ENCODE assay signal across 17 cellular contexts in genomic region chr7:77422500-77422899, GRCh38. TPM values are rescaled to one million over a fixed set of nuclear protein-coding genes. Genes with fewer than 3 reads are reported as not detected.
DNase-seq lines count a peak whose midpoint lies in the region; ATAC-seq and TF ChIP-seq lines count a peak whose summit lies in the region.
"Had no signal": no experiment of that assay in that cellular context is flagged by ENCODE, and none has a peak within 500 bp of the region (broad histone marks: within the 10 kb centered on the region; RNA-seq: fewer than 3 reads in every experiment).

No MANE protein-coding gene starts in this region.

- H3K4me2 ChIP-seq in PC-9 (peak overlapping the region; percentile 24), mesendoderm (ENCODE audit: low read length) (no peak overlapping the region)
- H3K4me2 ChIP-seq: A549 had no signal

- H3K4me1 Mint-ChIP-seq in activated CD4-positive, alpha-beta T cell treated with anti-CD3 and anti-CD28 coated beads, Interleukin-2, amount 10 ng/mL, durations not matched to agents 24 days and 14 days, result peaks cover 28% of the 10 kb centered on the region

- H3K27ac ChIP-seq in PC-9, result no peak overlapping the region
- no peak overlapping the region for H3K27ac ChIP-seq in mesendoderm (ENCODE audit: low read depth, low read length)
- H3K27ac ChIP-seq: 22Rv1, A549, C4-2B had no signal

- peak; percentile 38 for DNase-seq in activated CD4-positive, alpha-beta T cell treated with anti-CD3 and anti-CD28 coated beads, Interleukin-2, amount 10 ng/mL, durations not matched to agents 24 days and 14 days
- no peak for DNase-seq in activated CD4-positive, alpha-beta T cell treated with anti-CD3 and anti-CD28 coated beads, Interleukin-2, amount 50 U/mL, for 48 hours
- DNase-seq in PC-9 (no peak), mesendoderm (no peak), GDM1 (lab: John Stamatoyannopoulos, UW) (no peak), LoVo (ENCODE audit: low spot score) (no peak)
- DNase-seq: AML-193; Caco-2; CD4-positive, alpha-beta T cell; DMS153; DMS79 treated with DMSO at 0.1 percent for 48 hours had no signal

- H3K9me2 ChIP-seq in PC-9 (ENCODE audit: insufficient read depth), result no peaks in the 10 kb centered on the region

- H3K18ac ChIP-seq in mesendoderm (ENCODE audit: low read length), result no peak overlapping the region

- no peaks in the 10 kb centered on the region for H3K9me3 ChIP-seq in PC-9 (ENCODE audit: insufficient read depth, low read depth)
- H3K9me3 ChIP-seq: A549, Caco-2, HAP-1 had no signal

- H4K8ac ChIP-seq in mesendoderm (ENCODE audit: low read depth, low read length), result no peak overlapping the region

- H2AK5ac ChIP-seq in mesendoderm (ENCODE audit: low read length), result no peak overlapping the region

- H3K9ac ChIP-seq in mesendoderm (ENCODE audit: low read length), result no peak overlapping the region

- peak overlapping the region; percentile 43 for H3K4ac ChIP-seq in mesendoderm (ENCODE audit: low read depth, low read length)

- no peak overlapping the region for H3K23ac ChIP-seq in mesendoderm (ENCODE audit: low read length)

- H2BK5ac ChIP-seq in mesendoderm (ENCODE audit: low read length), result no peak overlapping the region

- intact Hi-C loops in activated CD4-positive, alpha-beta T cell treated with anti-CD3 and anti-CD28 coated beads, Interleukin-2, amount 10 ng/mL, durations not matched to agents 24 days and 14 days (cut with micrococcal nuclease), result no loop called here
- intact Hi-C loops in PC-9 (cut with micrococcal nuclease; ENCODE audit: unreplicated experiment), result no loop called here

- H3F3A ChIP-seq in PC-9 (ENCODE audit: insufficient read depth, low read depth), result peaks cover 27% of the 10 kb centered on the region

- peaks cover 50% of the 10 kb centered on the region for H3K4me1 ChIP-seq in PC-9 (replicated peaks; ENCODE audit: insufficient read depth)
- peaks cover 3% of the 10 kb centered on the region for H3K4me1 ChIP-seq in mesendoderm (ENCODE audit: control insufficient read depth, low read depth, low read length)

- peaks cover 9% of the 10 kb centered on the region for H3K27me3 Mint-ChIP-seq in activated CD4-positive, alpha-beta T cell treated with anti-CD3 and anti-CD28 coated beads, Interleukin-2, amount 10 ng/mL, durations not matched to agents 24 days and 14 days

- no peaks in the 10 kb centered on the region for H4K20me1 ChIP-seq in PC-9 (ENCODE audit: insufficient read depth)

- no peaks in the 10 kb centered on the region for H3K79me2 ChIP-seq in PC-9 (ENCODE audit: low read depth)
- H3K79me2 ChIP-seq in mesendoderm (ENCODE audit: control insufficient read depth, insufficient read depth, low read length), result no peaks in the 10 kb centered on the region

- no peak overlapping the region for H3K4me3 Mint-ChIP-seq in activated CD4-positive, alpha-beta T cell treated with anti-CD3 and anti-CD28 coated beads, Interleukin-2, amount 10 ng/mL, durations not matched to agents 24 days and 14 days
- H3K4me3 Mint-ChIP-seq: CD4-positive, alpha-beta T cell had no signal

- POLR2A ChIA-PET in PC-9 (lab: Charles Lee; ENCODE audit: unreplicated experiment), result no interaction called here

- H3K27me3 ChIP-seq in PC-9 (ENCODE audit: insufficient read depth, low read depth) (no peaks in the 10 kb centered on the region), mesendoderm (ENCODE audit: insufficient read depth, low read length, poor library complexity) (no peaks in the 10 kb centered on the region)

- H3K36me3 ChIP-seq in PC-9 (ENCODE audit: low read depth), result no peaks in the 10 kb centered on the region
- H3K36me3 ChIP-seq in mesendoderm (ENCODE audit: control insufficient read depth, insufficient read depth, low read length), result no peaks in the 10 kb centered on the region
- H3K36me3 ChIP-seq: HAP-1 had no signal

- no peaks in the 10 kb centered on the region for H3K79me1 ChIP-seq in mesendoderm (ENCODE audit: low read length)

- no TSS peak for BruUV-seq in PC-9 (replicated peaks; lab: Mats Ljungman, UMichigan)

- H3K27ac Mint-ChIP-seq in activated CD4-positive, alpha-beta T cell treated with anti-CD3 and anti-CD28 coated beads, Interleukin-2, amount 10 ng/mL, durations not matched to agents 24 days and 14 days, result no peak overlapping the region
- H3K27ac Mint-ChIP-seq: CD4-positive, alpha-beta T cell had no signal

- no peak for TF ChIP-seq CTCF in PC-9 (conservative IDR thresholded peaks at IDR 0.05)

- H4K5ac ChIP-seq in mesendoderm (ENCODE audit: low read length), result no peak overlapping the region

- CTCF ChIA-PET in PC-9 (lab: Charles Lee), result no interaction called here

- H3K56ac ChIP-seq in mesendoderm (ENCODE audit: low read length), result no peak overlapping the region

- no peak overlapping the region for H2AFZ ChIP-seq in PC-9

- no peaks in the 10 kb centered on the region for H3K9me3 Mint-ChIP-seq in activated CD4-positive, alpha-beta T cell treated with anti-CD3 and anti-CD28 coated beads, Interleukin-2, amount 10 ng/mL, durations not matched to agents 24 days and 14 days
- H3K9me3 Mint-ChIP-seq: CD4-positive, alpha-beta T cell had no signal

- H2BK15ac ChIP-seq in mesendoderm (replicated peaks; ENCODE audit: low read depth), result no peak overlapping the region

- no peaks in the 10 kb centered on the region for H3K36me3 Mint-ChIP-seq in activated CD4-positive, alpha-beta T cell treated with anti-CD3 and anti-CD28 coated beads, Interleukin-2, amount 10 ng/mL, durations not matched to agents 24 days and 14 days (ENCODE audit: low read depth)

- no peak overlapping the region for H2BK120ac ChIP-seq in mesendoderm (ENCODE audit: low read depth, low read length)

- ATAC-seq in HG03354 (IDR thresholded peaks at IDR 0.05; ENCODE audit: poor library complexity, severe bottlenecking, unreplicated experiment), result no peak
- ATAC-seq: A549, GM12878 had no signal

- H3K4me3 ChIP-seq in PC-9, result no peak overlapping the region
- no peak overlapping the region for H3K4me3 ChIP-seq in mesendoderm (ENCODE audit: low read length)
- H3K4me3 ChIP-seq: A549, GM12878, HAP-1 had no signal

RNA-seq across cellular contexts. Expression of gene GSAP, which starts 6.4 kb away (rescaled TPM):
- 2.1 and 2.8 TPM in 2 replicates for total RNA-seq in activated CD4-positive, alpha-beta T cell treated with anti-CD3 and anti-CD28 coated beads, Interleukin-2, amount 10 ng/mL, durations not matched to agents 24 days and 14 days
- 15.6 and 17.2 TPM in 2 replicates for total RNA-seq in PC-9 (2021)
- 0.14 TPM for polyA plus RNA-seq in mesendoderm (2013, experiment 1 of 2)
- 0.14 TPM for polyA plus RNA-seq in mesendoderm (2013, experiment 2 of 2)
